In the genomic region with DNA sequence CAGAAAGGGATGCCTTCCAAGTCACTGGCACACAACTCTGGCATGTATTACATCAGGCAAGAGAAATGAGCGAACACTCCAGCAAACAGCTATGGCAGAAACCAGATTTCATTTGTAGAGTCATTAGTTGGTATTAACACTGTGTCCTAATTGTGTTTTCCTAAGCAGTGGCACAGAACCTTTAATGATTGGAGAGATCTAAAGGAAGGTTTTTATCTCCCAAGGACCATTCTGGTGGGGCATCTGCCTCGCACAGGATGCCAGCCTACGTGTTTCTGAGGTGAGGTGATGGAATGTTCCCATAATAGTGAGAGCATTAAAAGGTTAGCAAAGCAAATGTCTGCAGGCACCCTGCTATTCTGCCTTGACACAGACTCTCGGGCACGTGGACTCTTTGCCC, we compare ENCODE assay signal across 20 cellular contexts.
A peak's percentile ranks its signal among the peaks of the same experiment; 100 is the strongest.
DNase-seq lines count a peak whose midpoint lies in the region; ATAC-seq, FAIRE-seq and TF ChIP-seq lines count a peak whose summit lies in the region.
"Had no signal": no experiment of that assay in that cellular context is flagged by ENCODE, and none has a peak within 500 bp of the region (broad histone marks: within the 10 kb centered on the region; RNA-seq: fewer than 3 reads in every experiment).

No MANE protein-coding gene starts in this region.

- H3K36me3 ChIP-seq in bronchial epithelial cell (ENCODE audit: control insufficient read depth, insufficient read depth, low read length): no peaks in the 10 kb centered on the region
- H3K36me3 ChIP-seq in left ventricle myocardium inferior: no peaks in the 10 kb centered on the region
- H3K36me3 ChIP-seq: BLaER1 treated with 17β-estradiol and CSF1 and Interleukin-3, amounts not matched to agents 10 nM and 100 nM had no signal

- DNase-seq in G401 (ENCODE audit: low spot score) (peak; percentile 80), bronchial epithelial cell (ENCODE audit: low read depth) (no peak), cerebellar nuclear complex (lab: John Stamatoyannopoulos, UW) (peak; percentile 12 to 24), mesenteric fat pad (ENCODE audit: low spot score) (peak; percentile 22), left colon (no peak), left ventricle myocardium inferior (no peak), SKM-1 (lab: John Stamatoyannopoulos, UW; ENCODE audit: unreplicated experiment) (no peak)
- DNase-seq: 8988T, DMS79 treated with DMSO at 0.1 percent for 48 hours, GDM1 had no signal

- intact Hi-C loops in left colon (cut with DNase I, micrococcal nuclease): no loop called here
- intact Hi-C loops in left ventricle myocardium inferior (cut with micrococcal nuclease): no loop called here

- ATAC-seq in GM18867 (IDR thresholded peaks at IDR 0.05; ENCODE audit: unreplicated experiment): no peak
- no peak for ATAC-seq in left colon
- ATAC-seq: CD8-positive, alpha-beta T cell; GM12878 had no signal

- peak; percentile 23 for FAIRE-seq in bronchial epithelial cell (lab: Jason Lieb, UNC)
- FAIRE-seq: A204.1, D721Med, GM12878, GM12892, GM19239 had no signal

- no peak overlapping the region for H3K4me3 ChIP-seq in bronchial epithelial cell (ENCODE audit: low read depth, low read length)
- no peak overlapping the region for H3K4me3 ChIP-seq in left ventricle myocardium inferior
- H3K4me3 ChIP-seq: BLaER1 treated with 17β-estradiol and CSF1 and Interleukin-3, amounts not matched to agents 10 nM and 100 nM; GM12878 had no signal

- no peaks in the 10 kb centered on the region for H3K9me3 ChIP-seq in left ventricle myocardium inferior (replicated peaks)
- H3K9me3 ChIP-seq: BLaER1 treated with 17β-estradiol and CSF1 and Interleukin-3, amounts not matched to agents 10 nM and 100 nM; Caco-2 had no signal

- TF ChIP-seq CTCF in bronchial epithelial cell (IDR thresholded peaks at IDR 0.05; ENCODE audit: insufficient read depth, low read length, severe bottlenecking) (no peak), left ventricle myocardium inferior (IDR thresholded peaks at IDR 0.05; ENCODE audit: borderline replicate concordance) (no peak)

- no peak overlapping the region for H3K27ac ChIP-seq in left ventricle myocardium inferior (replicated peaks)
- H3K27ac ChIP-seq: BLaER1 treated with 17β-estradiol and CSF1 and Interleukin-3, amounts not matched to agents 10 nM and 100 nM; C4-2B had no signal

- in situ Hi-C loops in G401 (cut with HindIII; ENCODE audit: low sequenced_read_pairs): loop anchor here (5.0 kb wide), 1 partner anchor 137 kb away; no protein-coding TSS in a partner anchor

- no peaks in the 10 kb centered on the region for H3K4me1 ChIP-seq in left ventricle myocardium inferior
- H3K4me1 ChIP-seq: BLaER1 treated with 17β-estradiol and CSF1 and Interleukin-3, amounts not matched to agents 10 nM and 100 nM; Caco-2 had no signal

- H3K27me3 ChIP-seq in bronchial epithelial cell (ENCODE audit: control insufficient read depth, insufficient read depth, low read length) (no peaks in the 10 kb centered on the region), left ventricle myocardium inferior (ENCODE audit: low read depth) (peaks cover 79% of the 10 kb centered on the region)
- H3K27me3 ChIP-seq: BLaER1 treated with 17β-estradiol and CSF1 and Interleukin-3, amounts not matched to agents 10 nM and 100 nM had no signal

Comparison
In these comparisons a context has a peak if more than half of its experiments do, and no peak if none do; other contexts are left out.
1. DNase-seq: peak in G401 (single experiment), cerebellar nuclear complex (2 of 2) and mesenteric fat pad (single experiment); none in bronchial epithelial cell (single experiment), left colon (0 of 2), left ventricle myocardium inferior (single experiment) and SKM-1 (single experiment).